In the genomic region with DNA sequence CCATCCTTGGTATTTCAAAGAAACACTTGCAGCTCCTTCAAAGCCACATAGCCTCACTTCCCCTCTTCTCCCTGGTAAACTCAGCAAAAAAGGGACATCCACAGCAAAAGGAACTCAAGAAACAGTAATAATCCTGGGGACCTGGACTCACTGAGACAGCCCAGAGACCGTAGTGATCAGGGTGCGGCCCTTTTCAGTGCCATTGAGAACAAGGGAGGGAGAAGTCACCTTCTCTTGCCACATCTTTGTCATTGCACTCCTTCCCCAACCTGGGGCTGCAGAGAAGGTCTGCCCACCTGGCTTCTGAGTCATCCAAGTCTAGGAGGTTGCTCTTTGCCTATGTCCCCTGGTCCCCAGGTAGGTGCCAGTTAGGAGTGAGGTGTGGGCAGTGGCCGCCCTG, we compare ENCODE assay signal across 2 cellular contexts.
TF ChIP-seq lines count a peak whose summit lies in the region.

No MANE protein-coding gene starts in this region.

TF ChIP-seq in HepG2, 621 proteins besides CTCF, POLR2A, EP300 and RAD21:
- TF ChIP-seq, protein P1, sequence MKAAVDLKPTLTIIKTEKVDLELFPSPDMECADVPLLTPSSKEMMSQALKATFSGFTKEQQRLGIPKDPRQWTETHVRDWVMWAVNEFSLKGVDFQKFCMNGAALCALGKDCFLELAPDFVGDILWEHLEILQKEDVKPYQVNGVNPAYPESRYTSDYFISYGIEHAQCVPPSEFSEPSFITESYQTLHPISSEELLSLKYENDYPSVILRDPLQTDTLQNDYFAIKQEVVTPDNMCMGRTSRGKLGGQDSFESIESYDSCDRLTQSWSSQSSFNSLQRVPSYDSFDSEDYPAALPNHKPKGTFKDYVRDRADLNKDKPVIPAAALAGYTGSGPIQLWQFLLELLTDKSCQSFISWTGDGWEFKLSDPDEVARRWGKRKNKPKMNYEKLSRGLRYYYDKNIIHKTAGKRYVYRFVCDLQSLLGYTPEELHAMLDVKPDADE (CRISPR knock-in tag; IDR thresholded peaks at IDR 0.05), result no peak
- peak; percentile 22 for TF ChIP-seq RBM22 (optimal IDR thresholded peaks at IDR 0.05; ENCODE audit: low read length)

TF ChIP-seq in WTC11, 78 proteins besides CTCF, POLR2A, EP300 and RAD21 (continued from another document):
- TF ChIP-seq, protein P2, sequence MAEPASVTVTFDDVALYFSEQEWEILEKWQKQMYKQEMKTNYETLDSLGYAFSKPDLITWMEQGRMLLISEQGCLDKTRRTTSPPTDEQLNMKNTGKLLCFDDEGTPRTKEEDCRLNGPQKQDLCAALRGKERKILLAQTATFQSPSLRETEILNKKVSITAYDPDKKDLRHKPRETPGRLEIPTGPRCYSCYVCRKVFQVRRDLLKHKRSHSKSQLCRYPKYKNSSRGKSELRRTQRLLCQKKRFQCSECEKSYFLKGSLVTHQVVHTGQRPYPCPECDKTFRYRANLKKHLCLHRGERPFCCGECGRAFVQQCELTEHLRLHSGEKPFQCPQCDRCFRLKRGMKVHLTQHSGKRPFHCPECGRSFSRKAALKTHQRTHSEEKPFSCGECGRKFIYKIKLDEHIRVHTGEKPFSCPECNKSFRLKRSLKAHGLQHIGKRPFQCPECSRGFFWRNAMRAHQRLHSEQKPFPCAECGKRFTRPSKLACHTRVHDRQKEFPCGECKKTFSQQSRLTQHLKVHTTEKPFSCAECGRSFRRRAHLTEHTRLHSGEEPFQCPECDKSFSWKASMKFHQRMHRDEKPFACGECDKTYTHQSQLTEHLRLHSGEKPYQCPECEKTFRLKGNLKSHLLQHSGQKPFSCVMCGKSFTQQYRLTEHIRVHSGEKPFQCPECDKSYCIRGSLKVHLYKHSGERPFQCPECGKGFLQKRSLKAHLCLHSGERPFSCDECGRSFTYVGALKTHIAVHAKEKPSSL (CRISPR knock-in tag; conservative IDR thresholded peaks at IDR 0.05), result no peak
- TF ChIP-seq, protein P3, sequence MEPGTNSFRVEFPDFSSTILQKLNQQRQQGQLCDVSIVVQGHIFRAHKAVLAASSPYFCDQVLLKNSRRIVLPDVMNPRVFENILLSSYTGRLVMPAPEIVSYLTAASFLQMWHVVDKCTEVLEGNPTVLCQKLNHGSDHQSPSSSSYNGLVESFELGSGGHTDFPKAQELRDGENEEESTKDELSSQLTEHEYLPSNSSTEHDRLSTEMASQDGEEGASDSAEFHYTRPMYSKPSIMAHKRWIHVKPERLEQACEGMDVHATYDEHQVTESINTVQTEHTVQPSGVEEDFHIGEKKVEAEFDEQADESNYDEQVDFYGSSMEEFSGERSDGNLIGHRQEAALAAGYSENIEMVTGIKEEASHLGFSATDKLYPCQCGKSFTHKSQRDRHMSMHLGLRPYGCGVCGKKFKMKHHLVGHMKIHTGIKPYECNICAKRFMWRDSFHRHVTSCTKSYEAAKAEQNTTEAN (CRISPR knock-in tag; IDR thresholded peaks at IDR 0.05), result no peak
- TF ChIP-seq, protein P4, sequence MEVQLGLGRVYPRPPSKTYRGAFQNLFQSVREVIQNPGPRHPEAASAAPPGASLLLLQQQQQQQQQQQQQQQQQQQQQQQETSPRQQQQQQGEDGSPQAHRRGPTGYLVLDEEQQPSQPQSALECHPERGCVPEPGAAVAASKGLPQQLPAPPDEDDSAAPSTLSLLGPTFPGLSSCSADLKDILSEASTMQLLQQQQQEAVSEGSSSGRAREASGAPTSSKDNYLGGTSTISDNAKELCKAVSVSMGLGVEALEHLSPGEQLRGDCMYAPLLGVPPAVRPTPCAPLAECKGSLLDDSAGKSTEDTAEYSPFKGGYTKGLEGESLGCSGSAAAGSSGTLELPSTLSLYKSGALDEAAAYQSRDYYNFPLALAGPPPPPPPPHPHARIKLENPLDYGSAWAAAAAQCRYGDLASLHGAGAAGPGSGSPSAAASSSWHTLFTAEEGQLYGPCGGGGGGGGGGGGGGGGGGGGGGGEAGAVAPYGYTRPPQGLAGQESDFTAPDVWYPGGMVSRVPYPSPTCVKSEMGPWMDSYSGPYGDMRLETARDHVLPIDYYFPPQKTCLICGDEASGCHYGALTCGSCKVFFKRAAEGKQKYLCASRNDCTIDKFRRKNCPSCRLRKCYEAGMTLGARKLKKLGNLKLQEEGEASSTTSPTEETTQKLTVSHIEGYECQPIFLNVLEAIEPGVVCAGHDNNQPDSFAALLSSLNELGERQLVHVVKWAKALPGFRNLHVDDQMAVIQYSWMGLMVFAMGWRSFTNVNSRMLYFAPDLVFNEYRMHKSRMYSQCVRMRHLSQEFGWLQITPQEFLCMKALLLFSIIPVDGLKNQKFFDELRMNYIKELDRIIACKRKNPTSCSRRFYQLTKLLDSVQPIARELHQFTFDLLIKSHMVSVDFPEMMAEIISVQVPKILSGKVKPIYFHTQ (CRISPR knock-in tag; IDR thresholded peaks at IDR 0.05), result no peak
- no peak for TF ChIP-seq ZBTB21 (CRISPR knock-in tag; IDR thresholded peaks at IDR 0.05; ENCODE audit: borderline replicate concordance)
- TF ChIP-seq, protein P5, sequence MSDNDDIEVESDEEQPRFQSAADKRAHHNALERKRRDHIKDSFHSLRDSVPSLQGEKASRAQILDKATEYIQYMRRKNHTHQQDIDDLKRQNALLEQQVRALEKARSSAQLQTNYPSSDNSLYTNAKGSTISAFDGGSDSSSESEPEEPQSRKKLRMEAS (CRISPR knock-in tag; IDR thresholded peaks at IDR 0.05), result no peak
- TF ChIP-seq PRRX2 (CRISPR knock-in tag; IDR thresholded peaks at IDR 0.05), result no peak
- no peak for TF ChIP-seq EMX1 (CRISPR knock-in tag; IDR thresholded peaks at IDR 0.05)
- TF ChIP-seq RELA (CRISPR knock-in tag; IDR thresholded peaks at IDR 0.05; ENCODE audit: borderline replicate concordance), result no peak
- TF ChIP-seq SMAD3 (CRISPR knock-in tag; IDR thresholded peaks at IDR 0.05; ENCODE audit: borderline replicate concordance), result no peak
